ENCODE assay signal across 8 cellular contexts in genomic region chr3:69739204-69740102, GRCh38. TPM values are rescaled to one million over a fixed set of nuclear protein-coding genes. Genes with fewer than 3 reads are reported as not detected.
DNase-seq lines count a peak whose midpoint lies in the region; ATAC-seq and TF ChIP-seq lines count a peak whose summit lies in the region.

Gene MITF, plus strand, starts transcription at chr3:69739464. Its CDS starts 134 bp downstream, at chr3:69739598.

- no peak for TF ChIP-seq CTCF in GM12864 (IDR thresholded peaks at IDR 0.05; ENCODE audit: low read depth, low read length, missing control alignments)
- no peak for TF ChIP-seq CTCF in cardiac fibroblast (IDR thresholded peaks at IDR 0.05; ENCODE audit: low read depth, low read length)
- TF ChIP-seq CTCF in gastrocnemius medialis (IDR thresholded peaks at IDR 0.05 in 4 of 5, conservative IDR thresholded peaks at IDR 0.05 in 1 of 5) = peak in 1 of 5 experiments; percentile 8
- TF ChIP-seq CTCF in OCI-LY7 (conservative IDR thresholded peaks at IDR 0.05; ENCODE audit: low read length) = no peak

- ATAC-seq in gastrocnemius medialis = peak; percentile 75 to 78

- H3K9me2 ChIP-seq in OCI-LY7 (ENCODE audit: insufficient read depth, low read length) = no peaks in the 10 kb centered on the region; the same call in 1 of the 2 replicates

- H4K20me1 ChIP-seq in OCI-LY7 (ENCODE audit: insufficient read depth, low read length) = no peaks in the 10 kb centered on the region

- no peaks in the 10 kb centered on the region for H3K9me3 ChIP-seq in gastrocnemius medialis
- no peaks in the 10 kb centered on the region for H3K9me3 ChIP-seq in OCI-LY7 (ENCODE audit: low read length)

- no peak within 1 kb of the TSS for H2AFZ ChIP-seq in OCI-LY7 (ENCODE audit: low read length)

- in situ Hi-C loops in gastrocnemius medialis (cut with MboI; ENCODE audit: low sequenced_read_pairs in 4 of 4) = no loop called here

- CTCF ChIA-PET in OCI-LY7 (lab: Charles Lee; ENCODE audit: unreplicated experiment) = no interaction called here

- no peaks in the 10 kb centered on the region for H3K27me3 ChIP-seq in gastrocnemius medialis

- TF ChIP-seq EP300 in Ishikawa (IDR thresholded peaks at IDR 0.05; ENCODE audit: borderline replicate concordance) = no peak

- POLR2A ChIA-PET in OCI-LY7 (lab: Charles Lee) = no interaction called here

- H3K4me3 ChIP-seq in GM12864 (ENCODE audit: low read depth, low read length) (peak within 1 kb of the TSS; percentile 73), cardiac fibroblast (replicated peaks in 1 of 2; ENCODE audit: low read depth in 2 of 2, low read length in 2 of 2) (peak within 1 kb of the TSS; percentile 73 to 83), gastrocnemius medialis (peak within 1 kb of the TSS; percentile 76 to 98 (median 88)), OCI-LY7 (ENCODE audit: low read depth, low read length, poor library complexity, severe bottlenecking) (no peak within 1 kb of the TSS)

- H3K4me2 ChIP-seq in OCI-LY7 (ENCODE audit: low read length) = no peak within 1 kb of the TSS

- no peaks in the 10 kb centered on the region for H3K79me2 ChIP-seq in OCI-LY7 (ENCODE audit: insufficient read depth, low read depth, low read length)

- H3K4me1 ChIP-seq in gastrocnemius medialis (peaks cover 60 to 64% of the 10 kb centered on the region in 2 donors), OCI-LY7 (ENCODE audit: insufficient read depth, low read length, poor library complexity, severe bottlenecking) (no peaks in the 10 kb centered on the region)

- DNase-seq in GM12864 (ENCODE audit: low read depth) = peak; percentile 25
- DNase-seq in GOT3 (lab: John Stamatoyannopoulos, UW) = peak; percentile 55
- DNase-seq in RPMI7951 (ENCODE audit: low read depth) = peak; percentile 90
- DNase-seq in cardiac fibroblast (ENCODE audit: low read depth in 2 of 2) = peak; percentile 89 to 90
- peak; percentile 93 for DNase-seq in iPS-NIHi11 (ENCODE audit: low spot score)
- peak; percentile 95 to 96 for DNase-seq in gastrocnemius medialis
- no peak for DNase-seq in OCI-LY7 (ENCODE audit: low spot score)

- H3K36me3 ChIP-seq in gastrocnemius medialis = no peaks in the 10 kb centered on the region
- no peaks in the 10 kb centered on the region for H3K36me3 ChIP-seq in OCI-LY7 (ENCODE audit: insufficient read depth, low read length)

- no TSS peak for BruUV-seq in OCI-LY7 (replicated peaks; lab: Mats Ljungman, UMichigan)

- no peak for TF ChIP-seq RAD21 in Ishikawa (IDR thresholded peaks at IDR 0.05; ENCODE audit: low read depth)

- peak within 1 kb of the TSS; percentile 91 to 97 (median 92) for H3K27ac ChIP-seq in gastrocnemius medialis
- H3K27ac ChIP-seq in OCI-LY7 (ENCODE audit: low read depth, low read length, poor library complexity, severe bottlenecking) = no peak within 1 kb of the TSS

- TF ChIP-seq POLR2A in gastrocnemius medialis (IDR thresholded peaks at IDR 0.05) = peak; percentile 99

- intact Hi-C loops in gastrocnemius medialis (cut with DNase I; ENCODE audit: low total_unique reads) (loop anchor here (2.0 to 5.0 kb wide), 3 partner anchors 47 to 623 kb away; no protein-coding TSS in a partner anchor), OCI-LY7 (cut with micrococcal nuclease; ENCODE audit: unreplicated experiment) (no loop called here)

TF ChIP-seq in Ishikawa, 13 proteins besides CTCF, POLR2A, EP300 and RAD21:
- TF ChIP-seq TEAD4 (IDR thresholded peaks at IDR 0.05) (no peak), YY1 (IDR thresholded peaks at IDR 0.05; ENCODE audit: low read depth) (0 out of 2 replicates have a peak, but pooled peaks have one; percentile 37), CEBPB (IDR thresholded peaks at IDR 0.05) (no peak), TCF12 (IDR thresholded peaks at IDR 0.05; ENCODE audit: low read depth) (no peak; the same call in 1 of the 2 replicates), EGR1 (IDR thresholded peaks at IDR 0.05) (no peak; the same call in 1 of the 2 replicates), ZBTB7A (IDR thresholded peaks at IDR 0.05; ENCODE audit: low read depth) (peak; percentile 71; the same call in 1 of the 2 replicates), MAX (IDR thresholded peaks at IDR 0.05) (peak; percentile 73; the same call in 1 of the 2 replicates), USF1 (IDR thresholded peaks at IDR 0.05) (peak; percentile 71), NFIC (IDR thresholded peaks at IDR 0.05) (no peak), CREB1 (IDR thresholded peaks at IDR 0.05; ENCODE audit: low read depth) (no peak), TAF1 (IDR thresholded peaks at IDR 0.05; ENCODE audit: low read depth) (peak; percentile 52; the same call in 1 of the 2 replicates), FOXM1 (IDR thresholded peaks at IDR 0.05; ENCODE audit: borderline replicate concordance, low read depth) (no peak), REST (IDR thresholded peaks at IDR 0.05; ENCODE audit: low read depth) (no peak)

RNA-seq across cellular contexts. Expression of gene MITF, which starts in this region (rescaled TPM):
- 4.0 and 4.3 TPM in 2 replicates for total RNA-seq in RPMI7951 (2014; rRNA removed; shearing (Covaris generic))
- total RNA-seq in gastrocnemius medialis = 100 to 1,000 TPM in 3 of 4 donors, 10 to 100 TPM in 1; 71.1 to 139 (median 109) TPM
- not detected in 2 replicates for total RNA-seq in OCI-LY7 (2014; rRNA removed; shearing (Covaris generic))
- total RNA-seq in OCI-LY7 (2022) = not detected in 2 replicates

Comparison
In these comparisons a context has a peak if more than half of its experiments do, and no peak if none do; other contexts are left out.
1. RNA of gene MITF (total RNA-seq): 71.1 to 139 TPM in gastrocnemius medialis; 4.0 to 4.3 TPM in RPMI7951 and not detected in OCI-LY7; every median in the first group is over 10 times any median in the second.